ENCODE assay signal across 34 cellular contexts in genomic region chr1:174364996-174365760, GRCh38.
DNase-seq lines count a peak whose midpoint lies in the region; ATAC-seq, FAIRE-seq and TF ChIP-seq lines count a peak whose summit lies in the region.
"Had no signal": no experiment of that assay in that cellular context is flagged by ENCODE, and none has a peak within 500 bp of the region (broad histone marks: within the 10 kb centered on the region; RNA-seq: fewer than 3 reads in every experiment).

No MANE protein-coding gene starts in this region.

- ATAC-seq in GM18517 (IDR thresholded peaks at IDR 0.05; ENCODE audit: unreplicated experiment) (no peak), HG03175 (IDR thresholded peaks at IDR 0.05; ENCODE audit: unreplicated experiment) (no peak), GM18907 (IDR thresholded peaks at IDR 0.05; ENCODE audit: unreplicated experiment) (no peak)
- ATAC-seq: effector memory CD8-positive, alpha-beta T cell; GM12878; right lobe of liver had no signal

- no peak overlapping the region for H3K4me3 ChIP-seq in bronchial epithelial cell (ENCODE audit: low read depth, low read length)
- H3K4me3 ChIP-seq: breast epithelium, coronary artery, GM12878, HAP-1, neural progenitor cell, Peyer's patch, right lobe of liver, thyroid gland, uterus had no signal

- H3K9me3 Mint-ChIP-seq in endothelial cell (ENCODE audit: unreplicated experiment), result no peaks in the 10 kb centered on the region
- H3K9me3 Mint-ChIP-seq: activated T-helper 2 cell treated with anti-CD3 and anti-CD28 coated beads, Interferon-gamma antibody, Interleukin-2, Interleukin-4, amounts not matched to agents 10 μg/mL and 5 μg/mL and 100 μg/mL, durations not matched to agents 14 hours and 24 hours and 36 hours; CD8-positive, alpha-beta memory T cell; effector memory CD8-positive, alpha-beta T cell; neural progenitor cell; stimulated activated naive CD8-positive, alpha-beta T cell treated with anti-CD3 and anti-CD28 coated beads, Interleukin-15, Interleukin-2, amounts not matched to agents 100 ng/mL and 50 ng/mL, for 24 hours had no signal

- intact Hi-C loops in posterior vena cava (cut with DNase I), result no loop called here

- no peaks in the 10 kb centered on the region for H3K27me3 ChIP-seq in bronchial epithelial cell (ENCODE audit: control insufficient read depth, insufficient read depth, low read length)
- H3K27me3 ChIP-seq: BE2C, breast epithelium, neural progenitor cell, Peyer's patch, right lobe of liver, thyroid gland, uterus had no signal

- DNase-seq in GM12892 (ENCODE audit: insufficient read length) (no peak), bronchial epithelial cell (ENCODE audit: low read depth) (no peak), hypothalamus (lab: John Stamatoyannopoulos, UW) (peak in 28 of 51 donors; percentile 3 to 68 (median 20)), posterior vena cava (ENCODE audit: low spot score) (peak; percentile 38), endothelial cell (ENCODE audit: low spot score) (no peak)
- DNase-seq: activated CD4-positive, alpha-beta T cell treated with anti-CD3 and anti-CD28 coated beads for 4 hours; activated naive CD4-positive, alpha-beta T cell treated with anti-CD3 and anti-CD28 coated beads, Interleukin-2, amount 50 U/mL, for 16 hours; BE2C; CD8-positive, alpha-beta memory T cell; effector memory CD8-positive, alpha-beta T cell; EL; erythroblast; glutamatergic neuron; mammary epithelial cell; NCI-H1694; NCI-H446; NCI-H774; Peyer's patch; right lobe of liver; SHP77; stimulated activated CD8-positive, alpha-beta memory T cell treated with anti-CD3 and anti-CD28 coated beads, Interleukin-4, amount 100 ng/mL, for 48 hours; thyroid gland; uterus had no signal

- H3K36me3 Mint-ChIP-seq in endothelial cell (ENCODE audit: low read depth, unreplicated experiment), result no peaks in the 10 kb centered on the region

- no peak overlapping the region for H3K27ac Mint-ChIP-seq in endothelial cell (ENCODE audit: unreplicated experiment)
- H3K27ac Mint-ChIP-seq: activated T-helper 2 cell treated with anti-CD3 and anti-CD28 coated beads, Interferon-gamma antibody, Interleukin-2, Interleukin-4, amounts not matched to agents 10 μg/mL and 5 μg/mL and 100 μg/mL, durations not matched to agents 14 hours and 24 hours and 36 hours; CD8-positive, alpha-beta memory T cell; effector memory CD8-positive, alpha-beta T cell; neural progenitor cell; stimulated activated naive CD8-positive, alpha-beta T cell treated with anti-CD3 and anti-CD28 coated beads, Interleukin-15, Interleukin-2, amounts not matched to agents 100 ng/mL and 50 ng/mL, for 24 hours; T-helper 2 cell treated with Interferon-gamma antibody and Interleukin-4, amounts not matched to agents 5 μg/mL and 100 μg/mL, for 36 hours had no signal

- peak; percentile 68 for FAIRE-seq in GM12892 (lab: Jason Lieb, UNC)
- peak; percentile 52 for FAIRE-seq in bronchial epithelial cell (lab: Jason Lieb, UNC)
- FAIRE-seq: GM12878 had no signal

- no peaks in the 10 kb centered on the region for H3K27me3 Mint-ChIP-seq in endothelial cell (ENCODE audit: unreplicated experiment)
- H3K27me3 Mint-ChIP-seq: CD8-positive, alpha-beta memory T cell; effector memory CD8-positive, alpha-beta T cell; stimulated activated naive CD8-positive, alpha-beta T cell treated with anti-CD3 and anti-CD28 coated beads, Interleukin-15, Interleukin-2, amounts not matched to agents 100 ng/mL and 50 ng/mL, for 24 hours had no signal

- H3K4me3 Mint-ChIP-seq in endothelial cell (ENCODE audit: unreplicated experiment), result no peak overlapping the region
- H3K4me3 Mint-ChIP-seq: CD8-positive, alpha-beta memory T cell; effector memory CD8-positive, alpha-beta T cell; neural progenitor cell; stimulated activated naive CD8-positive, alpha-beta T cell treated with anti-CD3 and anti-CD28 coated beads, Interleukin-15, Interleukin-2, amounts not matched to agents 100 ng/mL and 50 ng/mL, for 24 hours; T-helper 2 cell treated with Interferon-gamma antibody and Interleukin-4, amounts not matched to agents 5 μg/mL and 100 μg/mL, for 36 hours had no signal

- no peak for TF ChIP-seq POLR2A in GM12892 (IDR thresholded peaks at IDR 0.05; ENCODE audit: low read depth, low read length)

- H3K36me3 ChIP-seq in bronchial epithelial cell (ENCODE audit: control insufficient read depth, insufficient read depth, low read length), result no peaks in the 10 kb centered on the region
- H3K36me3 ChIP-seq: BE2C, breast epithelium, HAP-1, neural progenitor cell, Peyer's patch, right lobe of liver, thyroid gland, uterus had no signal

- H3K4me1 Mint-ChIP-seq in endothelial cell (ENCODE audit: unreplicated experiment), result no peaks in the 10 kb centered on the region
- H3K4me1 Mint-ChIP-seq: neural progenitor cell had no signal

- TF ChIP-seq CTCF in bronchial epithelial cell (IDR thresholded peaks at IDR 0.05; ENCODE audit: insufficient read depth, low read length, severe bottlenecking) (no peak), endothelial cell (IDR thresholded peaks at IDR 0.05; ENCODE audit: unreplicated experiment) (no peak)

Comparison
In these comparisons a context has a peak if more than half of its experiments do, and no peak if none do; other contexts are left out.
1. DNase-seq: peak in hypothalamus (28 of 51) and posterior vena cava (single experiment); none in GM12892 (single experiment), bronchial epithelial cell (single experiment) and endothelial cell (single experiment).